Comparison of ENCODE assay signal across 16 cellular contexts in the genomic region with DNA sequence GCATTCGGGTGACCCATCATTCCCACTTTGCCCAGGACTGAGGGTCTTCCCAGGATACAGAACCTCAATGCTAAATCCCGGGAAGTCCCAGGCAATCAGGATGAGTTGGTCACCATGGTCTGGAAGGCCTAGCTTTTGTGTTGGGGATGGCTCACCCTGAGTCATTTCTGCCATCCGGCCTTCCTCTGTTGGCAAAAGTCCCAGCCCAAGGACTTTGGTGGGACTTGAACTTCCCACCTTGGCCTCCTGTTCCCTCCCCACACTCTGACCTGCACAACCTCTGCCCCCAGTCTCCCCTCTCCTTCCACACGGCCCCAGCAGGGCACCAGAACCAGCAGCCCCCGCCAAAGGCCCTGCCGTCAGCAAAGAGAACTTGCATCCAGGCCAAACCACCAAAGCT. TPM values are rescaled to one million over a fixed set of nuclear protein-coding genes. Genes with fewer than 3 reads are reported as not detected.
A peak's percentile ranks its signal among the peaks of the same experiment; 100 is the strongest.
DNase-seq lines count a peak whose midpoint lies in the region; TF ChIP-seq lines count a peak whose summit lies in the region.
"Had no signal": no experiment of that assay in that cellular context is flagged by ENCODE, and none has a peak within 500 bp of the region (broad histone marks: within the 10 kb centered on the region; RNA-seq: fewer than 3 reads in every experiment).

No MANE protein-coding gene starts in this region.

- H3K4ac ChIP-seq in mesenchymal stem cell (ENCODE audit: low read depth in 1 of 2, low read length in 2 of 2): peak overlapping the region in 1 of 2 experiments; percentile 20

- H2AK5ac ChIP-seq in mesenchymal stem cell (ENCODE audit: low read length, severe bottlenecking): no peak overlapping the region

- H3K4me2 ChIP-seq in mesenchymal stem cell (ENCODE audit: low read length, poor library complexity, severe bottlenecking): no peak overlapping the region
- H3K4me2 ChIP-seq: KMS-11 had no signal

- H3K18ac ChIP-seq in mesenchymal stem cell (ENCODE audit: low read depth in 1 of 2, low read length in 2 of 2): no peak overlapping the region

- no peak overlapping the region for H4K8ac ChIP-seq in mesenchymal stem cell (ENCODE audit: low read length)

- TF ChIP-seq CTCF in choroid plexus epithelial cell (conservative IDR thresholded peaks at IDR 0.05; ENCODE audit: low read depth, low read length): no peak
- no peak for TF ChIP-seq CTCF in coronary artery (IDR thresholded peaks at IDR 0.05)

- DNase-seq in CD1c-positive myeloid dendritic cell (ENCODE audit: extremely low spot score): peak; percentile 54
- DNase-seq in MG63: peak; percentile 72
- peak; percentile 55 for DNase-seq in choroid plexus epithelial cell (ENCODE audit: low read depth)
- DNase-seq in mesenchymal stem cell: peak; percentile 68
- DNase-seq in NCI-H1436 (lab: John Stamatoyannopoulos, UW): no peak
- no peak for DNase-seq in NCI-H1092 treated with DMSO at 0.1 percent for 48 hours (lab: John Stamatoyannopoulos, UW)
- DNase-seq in coronary artery (ENCODE audit: low spot score): no peak
- no peak for DNase-seq in NCI-H1694 treated with DMSO at 0.1 percent for 48 hours (lab: John Stamatoyannopoulos, UW)
- DNase-seq: activated T-cell treated with anti-CD3 and anti-CD28 coated beads, Interleukin-2, amount 50 U/mL, for 1 hour; CD8-positive, alpha-beta memory T cell; foreskin melanocyte; Right ventricle myocardium superior; WERI-Rb-1 had no signal

- no peak overlapping the region for H3K23ac ChIP-seq in mesenchymal stem cell (ENCODE audit: low read length in 2 of 2)

- H3K14ac ChIP-seq in mesenchymal stem cell (ENCODE audit: low read length in 2 of 2): no peak overlapping the region

- no peak overlapping the region for H3K27ac ChIP-seq in mesenchymal stem cell (ENCODE audit: low read length, poor library complexity, severe bottlenecking)
- peak overlapping the region in 1 of 2 donors; percentile 4 for H3K27ac ChIP-seq in coronary artery
- H3K27ac ChIP-seq: KMS-11, neutrophil, WERI-Rb-1 had no signal

- H3K4me3 ChIP-seq in MG63 (no peak overlapping the region), choroid plexus epithelial cell (ENCODE audit: low read depth, low read length) (no peak overlapping the region), mesenchymal stem cell (ENCODE audit: insufficient read depth in 1 of 2, low read depth in 1 of 2, low read length in 2 of 2) (no peak overlapping the region), coronary artery (no peak overlapping the region)
- H3K4me3 ChIP-seq: HAP-1 had no signal

- no peak overlapping the region for H2BK5ac ChIP-seq in mesenchymal stem cell (ENCODE audit: low read depth, low read length, poor library complexity, severe bottlenecking)

- H3K9ac ChIP-seq in mesenchymal stem cell (ENCODE audit: low read length): peak overlapping the region; percentile 21
- H3K9ac ChIP-seq: KMS-11 had no signal

- no peak overlapping the region for H4K91ac ChIP-seq in mesenchymal stem cell (ENCODE audit: low read length)

- H2BK15ac ChIP-seq in mesenchymal stem cell (ENCODE audit: low read depth, poor library complexity, severe bottlenecking): peak overlapping the region; percentile 66

- peak overlapping the region; percentile 6 to 85 for H2BK12ac ChIP-seq in mesenchymal stem cell (ENCODE audit: low read length in 2 of 2)

- H3K4me1 ChIP-seq in mesenchymal stem cell (ENCODE audit: control insufficient read depth, insufficient read depth, low read depth, low read length): peaks cover 12% of the 10 kb centered on the region
- H3K4me1 ChIP-seq: HAP-1 had no signal

- no peaks in the 10 kb centered on the region for H3K27me3 ChIP-seq in MG63
- peaks cover under 1 to 10% of the 10 kb centered on the region in 2 experiments for H3K27me3 ChIP-seq in mesenchymal stem cell (ENCODE audit: control insufficient read depth in 1 of 2, insufficient read depth in 1 of 2, low read length in 2 of 2)

- no peak overlapping the region for H2BK120ac ChIP-seq in mesenchymal stem cell (ENCODE audit: low read depth, low read length)

- H3K9me3 ChIP-seq in MG63: no peaks in the 10 kb centered on the region
- H3K9me3 ChIP-seq in mesenchymal stem cell (ENCODE audit: control insufficient read depth, low read length): peaks cover 6% of the 10 kb centered on the region
- H3K9me3 ChIP-seq: HAP-1, neutrophil had no signal

- no peak overlapping the region for H2AFZ ChIP-seq in mesenchymal stem cell (ENCODE audit: low read depth, low read length)

- WGBS in mesenchymal stem cell: 71% methylated on average over 6 of the region's 6 CpGs

- no peaks in the 10 kb centered on the region for H3K79me1 ChIP-seq in mesenchymal stem cell (replicated peaks; ENCODE audit: low read length, poor library complexity, severe bottlenecking)

- no peaks in the 10 kb centered on the region for H3K36me3 ChIP-seq in MG63
- no peaks in the 10 kb centered on the region for H3K36me3 ChIP-seq in mesenchymal stem cell (ENCODE audit: control insufficient read depth in 1 of 2, insufficient read depth in 2 of 2, low read depth in 1 of 2, low read length in 2 of 2)
- H3K36me3 ChIP-seq: HAP-1, neutrophil, WERI-Rb-1 had no signal

RNA-seq across cellular contexts. Expression of a gene that starts 24.6 kb away (rescaled TPM):
- 17.0 and 32.9 TPM in 2 replicates for total RNA-seq in MG63 (2014; rRNA removed; shearing (Covaris generic); ENCODE audit: low replicate concordance)
- polyA plus RNA-seq in mesenchymal stem cell (2013, experiment 1 of 2): 120 TPM
- polyA plus RNA-seq in mesenchymal stem cell (2013, experiment 2 of 2): 113 TPM

Comparison
In these comparisons a context has a peak if more than half of its experiments do, and no peak if none do; other contexts are left out.
1. DNase-seq: peak in CD1c-positive myeloid dendritic cell (single experiment), MG63 (single experiment), choroid plexus epithelial cell (single experiment) and mesenchymal stem cell (single experiment); none in NCI-H1436 (single experiment), NCI-H1092 treated with DMSO at 0.1 percent for 48 hours (single experiment), coronary artery (single experiment) and NCI-H1694 treated with DMSO at 0.1 percent for 48 hours (single experiment).